ENCODE assay signal across 16 cellular contexts in the genomic region with DNA sequence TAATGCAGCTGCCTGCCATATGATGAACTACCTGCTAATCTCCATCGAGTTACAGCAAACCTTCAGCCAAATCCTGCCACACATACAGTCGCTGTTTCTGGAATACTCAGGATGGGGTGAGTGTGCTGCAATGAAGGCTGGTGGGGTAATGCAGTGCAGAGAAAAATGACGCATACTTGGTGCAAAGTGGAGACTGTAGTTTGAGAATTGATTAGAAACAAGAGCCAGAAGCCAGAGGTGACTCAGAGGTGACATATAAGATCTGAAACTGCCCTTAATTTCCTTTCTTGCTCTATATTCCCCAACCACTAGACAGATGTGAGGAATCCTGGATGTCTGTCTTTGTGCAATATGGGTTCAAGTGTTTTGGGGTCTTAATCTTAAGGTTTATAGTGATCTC. TPM values are rescaled to one million over a fixed set of nuclear protein-coding genes. Genes with fewer than 3 reads are reported as not detected.
DNase-seq lines count a peak whose midpoint lies in the region; ATAC-seq and TF ChIP-seq lines count a peak whose summit lies in the region.
"Had no signal": no experiment of that assay in that cellular context is flagged by ENCODE, and none has a peak within 500 bp of the region (broad histone marks: within the 10 kb centered on the region; RNA-seq: fewer than 3 reads in every experiment).

No MANE protein-coding gene starts in this region.

- CTCF ChIA-PET in Calu3 (lab: Charles Lee) (no interaction called here), PC-3 (lab: Charles Lee) (no interaction called here)

- POLR2A ChIA-PET in PC-3 (lab: Charles Lee; ENCODE audit: unreplicated experiment), result no interaction called here

- intact Hi-C loops in Calu3 (cut with micrococcal nuclease; ENCODE audit: unreplicated experiment), result no loop called here
- intact Hi-C loops in PC-3 (cut with micrococcal nuclease), result no loop called here
- intact Hi-C loops in uterus (cut with DNase I; ENCODE audit: low total_unique reads), result no loop called here

- no TSS peak for BruUV-seq in Calu3 (replicated peaks; lab: Mats Ljungman, UMichigan)
- no TSS peak for BruUV-seq in PC-3 (replicated peaks; lab: Mats Ljungman, UMichigan)

- H3K4me1 Mint-ChIP-seq in Calu3 (ENCODE audit: low read depth, unreplicated experiment) (peaks cover 49% of the 10 kb centered on the region), HFFc6 (ENCODE audit: low read depth) (no peaks in the 10 kb centered on the region)

- H3K27me3 Mint-ChIP-seq in Calu3 (ENCODE audit: unreplicated experiment), result no peaks in the 10 kb centered on the region
- H3K27me3 Mint-ChIP-seq in HFFc6 (ENCODE audit: insufficient read depth), result no peaks in the 10 kb centered on the region

- no peaks in the 10 kb centered on the region for H3K9me3 Mint-ChIP-seq in Calu3 (ENCODE audit: low read depth, unreplicated experiment)
- H3K9me3 Mint-ChIP-seq in HFFc6, result no peaks in the 10 kb centered on the region
- H3K9me3 Mint-ChIP-seq: H9 had no signal

- DNase-seq in Calu3 (peak; percentile 11), PC-3 (peak; percentile 4), fibroblast of mammary gland (ENCODE audit: low read depth) (peak; percentile 41), HFFc6 (no peak), ureter (ENCODE audit: low spot score) (no peak), uterus (no peak), NCI-H187 treated with DMSO at 0.1 percent for 48 hours (lab: John Stamatoyannopoulos, UW) (no peak)
- DNase-seq: C1 segment of cervical spinal cord, H9, NCI-H1048, NCI-H146, NCI-H2107, NCI-H774, Peyer's patch, SHP77 treated with DMSO at 0.1 percent for 48 hours had no signal

- H3K4me2 ChIP-seq in PC-3 (ENCODE audit: low read length), result no peak overlapping the region

- H3K9me2 ChIP-seq in PC-3 (replicated peaks; ENCODE audit: low read length), result no peaks in the 10 kb centered on the region

- H3F3A ChIP-seq in PC-3 (ENCODE audit: low read length, unreplicated experiment), result no peaks in the 10 kb centered on the region

- TF ChIP-seq POLR2A in uterus (IDR thresholded peaks at IDR 0.05), result no peak

- no peaks in the 10 kb centered on the region for H3K27me3 ChIP-seq in PC-3 (ENCODE audit: low read length)
- H3K27me3 ChIP-seq in uterus, result no peaks in the 10 kb centered on the region
- H3K27me3 ChIP-seq: Peyer's patch had no signal

- no peaks in the 10 kb centered on the region for H3K79me2 ChIP-seq in PC-3 (ENCODE audit: low read length)

- H3K36me3 Mint-ChIP-seq in Calu3 (ENCODE audit: insufficient read depth, unreplicated experiment), result no peaks in the 10 kb centered on the region
- no peaks in the 10 kb centered on the region for H3K36me3 Mint-ChIP-seq in HFFc6 (ENCODE audit: low read depth)

- no peak overlapping the region for H3K9ac ChIP-seq in PC-3 (ENCODE audit: low read length)

- H3K27ac ChIP-seq in PC-3 (ENCODE audit: low read length), result no peak overlapping the region
- no peak overlapping the region for H3K27ac ChIP-seq in uterus
- H3K27ac ChIP-seq: Peyer's patch had no signal

- H3K4me3 ChIP-seq in PC-3 (ENCODE audit: low read length) (no peak overlapping the region), fibroblast of mammary gland (ENCODE audit: control insufficient read depth, low read depth, low read length) (no peak overlapping the region), uterus (no peak overlapping the region)
- H3K4me3 ChIP-seq: Peyer's patch had no signal

- H3K36me3 ChIP-seq in PC-3 (ENCODE audit: low read depth, low read length), result no peaks in the 10 kb centered on the region
- H3K36me3 ChIP-seq in uterus, result no peaks in the 10 kb centered on the region
- H3K36me3 ChIP-seq: Peyer's patch had no signal

- ATAC-seq in GM21367 (IDR thresholded peaks at IDR 0.05; ENCODE audit: unreplicated experiment) (peak; percentile 47), PC-3 (no peak)

- H3K27ac Mint-ChIP-seq in Calu3 (ENCODE audit: unreplicated experiment) (no peak overlapping the region), HFFc6 (no peak overlapping the region)
- H3K27ac Mint-ChIP-seq: H9 had no signal

- H3K4me3 Mint-ChIP-seq in Calu3 (ENCODE audit: low read depth, unreplicated experiment), result no peak overlapping the region
- no peak overlapping the region for H3K4me3 Mint-ChIP-seq in HFFc6
- H3K4me3 Mint-ChIP-seq: H9 had no signal

- no peaks in the 10 kb centered on the region for H3K9me3 ChIP-seq in PC-3 (ENCODE audit: low read length)
- no peaks in the 10 kb centered on the region for H3K9me3 ChIP-seq in uterus
- H3K9me3 ChIP-seq: Peyer's patch had no signal

- no peaks in the 10 kb centered on the region for H4K20me1 ChIP-seq in PC-3 (ENCODE audit: low read length)

- H3K4me1 ChIP-seq in PC-3 (ENCODE audit: insufficient read depth, low read length) (0 out of 2 replicates have a peak, but pooled peaks cover 4% of the 10 kb centered on the region), uterus (no peaks in the 10 kb centered on the region)
- H3K4me1 ChIP-seq: Peyer's patch had no signal

- no peak overlapping the region for H2AFZ ChIP-seq in PC-3 (ENCODE audit: low read length)

- TF ChIP-seq CTCF in Calu3 (IDR thresholded peaks at IDR 0.05; ENCODE audit: unreplicated experiment) (no peak), PC-3 (conservative IDR thresholded peaks at IDR 0.05; ENCODE audit: low read depth, low read length) (no peak), fibroblast of mammary gland (conservative IDR thresholded peaks at IDR 0.05; ENCODE audit: control insufficient read depth, insufficient read depth, low read depth, low read length) (no peak), HFFc6 (IDR thresholded peaks at IDR 0.05) (no peak), uterus (IDR thresholded peaks at IDR 0.05) (no peak)

RNA-seq across cellular contexts. Expression of a gene that starts 22.0 kb away (rescaled TPM):
- total RNA-seq in Calu3 (2022), result not detected in 2 replicates
- 0.04 TPM in 1 of 2 replicates, not detected in the other for total RNA-seq in PC-3 (2014; rRNA removed)
- under 1 TPM in 5 of 6 experiments, not detected in 1; 0.02 to 0.03 (median 0.02) TPM for total RNA-seq in HFFc6 (2021; fragmentation: NEBNext Ultra II Directional; extraction: Animal tissue kit (Norgen Biotek cat#: 25700))
- total RNA-seq in ureter, result not detected
- under 1 TPM in 1 of 4 donors, not detected in 3; 0.21 TPM for total RNA-seq in uterus
- total RNA-seq: H9, Peyer's patch had no signal

Comparison
In these comparisons a context has a peak if more than half of its experiments do, and no peak if none do; other contexts are left out.
1. DNase-seq: peak in Calu3 (single experiment), PC-3 (single experiment) and fibroblast of mammary gland (single experiment); none in HFFc6 (single experiment), ureter (single experiment), uterus (0 of 2) and NCI-H187 treated with DMSO at 0.1 percent for 48 hours (single experiment).